ENCODE assay signal across 22 cellular contexts in the genomic region with DNA sequence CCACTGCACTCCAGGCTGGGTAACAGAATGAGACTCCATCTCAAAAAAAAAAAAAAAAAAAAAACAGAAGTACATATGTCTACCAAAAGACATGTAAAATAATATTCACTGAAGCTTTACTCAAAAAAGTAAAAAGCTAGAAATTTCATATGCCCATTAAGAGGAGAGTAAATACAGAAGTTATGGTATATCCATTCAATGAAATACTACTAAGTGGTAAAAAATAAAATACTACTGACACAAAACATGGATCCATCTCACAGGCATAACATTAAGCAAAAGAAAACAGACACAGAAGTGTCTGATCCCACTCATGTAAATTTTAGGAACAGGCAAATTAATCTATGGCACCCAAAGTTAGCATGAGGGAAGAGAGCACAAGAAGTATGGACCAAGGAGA.
"Had no signal": no experiment of that assay in that cellular context is flagged by ENCODE, and none has a peak within 500 bp of the region (broad histone marks: within the 10 kb centered on the region; RNA-seq: fewer than 3 reads in every experiment).

No MANE protein-coding gene starts in this region.

- H3K9me3 ChIP-seq: lower lobe of right lung had no signal

- H3K4me3 Mint-ChIP-seq: mesothelial cell of epicardium, naive B cell had no signal

- H3K4me1 Mint-ChIP-seq: mesothelial cell of epicardium had no signal

- H3K4me3 ChIP-seq: coronary artery, dorsolateral prefrontal cortex, esophagus muscularis mucosa, heart right ventricle, left lung, lower lobe of right lung, mucosa of descending colon had no signal

- DNase-seq: dermis blood vessel endothelial cell; dorsolateral prefrontal cortex; effector CD4-positive, alpha-beta T cell; effector memory CD4-positive, alpha-beta T cell; foreskin keratinocyte; glutamatergic neuron; head of caudate nucleus; heart right ventricle; hippocampal formation; left cardiac atrium; left lung; left ventricle myocardium superior; lower lobe of right lung; mesenchymal stem cell; mucosa of descending colon; naive B cell had no signal

- FAIRE-seq: colon, endothelial cell of umbilical vein, keratinocyte had no signal

- H3K27ac Mint-ChIP-seq: mesothelial cell of epicardium, naive B cell had no signal

- H3K27me3 Mint-ChIP-seq: naive B cell had no signal

- ATAC-seq: foreskin keratinocyte, heart right ventricle, left cardiac atrium, left lung, left ventricle myocardium superior, lower lobe of right lung, mucosa of descending colon had no signal

- H3K4me1 ChIP-seq: esophagus muscularis mucosa, foreskin keratinocyte, left lung, lower lobe of right lung had no signal

- H3K27ac ChIP-seq: coronary artery, dorsolateral prefrontal cortex, esophagus muscularis mucosa, foreskin keratinocyte, heart right ventricle, left lung, lower lobe of right lung had no signal

- H3K27me3 ChIP-seq: dorsolateral prefrontal cortex, esophagus muscularis mucosa, foreskin keratinocyte, heart right ventricle, left lung had no signal
